Comparison of ENCODE assay signal across 33 cellular contexts in genomic region chr10:132243141-132243540, GRCh38.
"Had no signal": no experiment of that assay in that cellular context is flagged by ENCODE, and none has a peak within 500 bp of the region (broad histone marks: within the 10 kb centered on the region; RNA-seq: fewer than 3 reads in every experiment).

No MANE protein-coding gene starts in this region.

- H3K27ac ChIP-seq: adrenal gland, body of pancreas, cardiac muscle cell, colonic mucosa, WERI-Rb-1 had no signal

- H3K4me3 Mint-ChIP-seq: activated B cell treated with CpG ODN at 0.5 μM for 24 hours; activated CD4-positive, alpha-beta memory T cell treated with anti-CD3 and anti-CD28 coated beads for 36 hours; activated CD8-positive, alpha-beta memory T cell treated with anti-CD3 and anti-CD28 coated beads, Interleukin-2, amount 10 ng/mL, durations not matched to agents 7 days and 5 days; activated CD8-positive, alpha-beta T cell treated with anti-CD3 and anti-CD28 coated beads, Interleukin-2, amount 10 ng/mL, durations not matched to agents 7 days and 5 days; activated naive CD4-positive, alpha-beta T cell treated with anti-CD3 and anti-CD28 coated beads for 36 hours; activated naive CD4-positive, alpha-beta T cell treated with anti-CD3 and anti-CD28 coated beads, Interleukin-2, amount 50 U/mL, for 24 hours; activated naive CD8-positive, alpha-beta T cell treated with anti-CD3 and anti-CD28 coated beads for 36 hours; activated naive CD8-positive, alpha-beta T cell treated with anti-CD3 and anti-CD28 coated beads, Interleukin-2, amount 50 U/mL, for 24 hours; activated T-helper 1 cell treated with anti-CD3 and anti-CD28 coated beads, Interleukin-12 subunit alpha, Interleukin-12 subunit beta, Interleukin-2, Interleukin-4 antibody, amounts not matched to agents 30 ng/mL and 10 ng/mL and 1 ng/mL, durations not matched to agents 14 hours and 24 hours and 36 hours; endodermal cell; T-cell; T-helper 1 cell treated with Interleukin-12 subunit alpha and Interleukin-12 subunit beta and Interleukin-4 antibody, amounts not matched to agents 30 μg/mL and 1 μg/mL, for 36 hours had no signal

- H3K4me3 ChIP-seq: adrenal gland, body of pancreas, cardiac muscle cell, colonic mucosa had no signal

- H3K27ac Mint-ChIP-seq: activated B cell treated with CpG ODN at 0.5 μM for 24 hours; activated CD4-positive, alpha-beta memory T cell treated with anti-CD3 and anti-CD28 coated beads for 36 hours; activated CD8-positive, alpha-beta memory T cell treated with anti-CD3 and anti-CD28 coated beads, Interleukin-2, amount 10 ng/mL, durations not matched to agents 7 days and 5 days; activated CD8-positive, alpha-beta T cell treated with anti-CD3 and anti-CD28 coated beads, Interleukin-2, amount 10 ng/mL, durations not matched to agents 7 days and 5 days; activated naive CD4-positive, alpha-beta T cell treated with anti-CD3 and anti-CD28 coated beads for 36 hours; activated naive CD4-positive, alpha-beta T cell treated with anti-CD3 and anti-CD28 coated beads, Interleukin-2, amount 50 U/mL, for 24 hours; activated naive CD8-positive, alpha-beta T cell treated with anti-CD3 and anti-CD28 coated beads for 36 hours; activated naive CD8-positive, alpha-beta T cell treated with anti-CD3 and anti-CD28 coated beads, Interleukin-2, amount 50 U/mL, for 24 hours; activated T-helper 1 cell treated with anti-CD3 and anti-CD28 coated beads, Interleukin-12 subunit alpha, Interleukin-12 subunit beta, Interleukin-2, Interleukin-4 antibody, amounts not matched to agents 30 ng/mL and 10 ng/mL and 1 ng/mL, durations not matched to agents 14 hours and 24 hours and 36 hours; activated T-helper 2 cell treated with anti-CD3 and anti-CD28 coated beads, Interferon-gamma antibody, Interleukin-2, Interleukin-4, amounts not matched to agents 10 μg/mL and 5 μg/mL and 100 μg/mL, durations not matched to agents 14 hours and 24 hours and 36 hours; endodermal cell; T-cell; T-helper 1 cell treated with Interleukin-12 subunit alpha and Interleukin-12 subunit beta and Interleukin-4 antibody, amounts not matched to agents 30 μg/mL and 1 μg/mL, for 36 hours had no signal

- H3K27me3 Mint-ChIP-seq: activated B cell treated with CpG ODN at 0.5 μM for 24 hours; activated CD4-positive, alpha-beta memory T cell treated with anti-CD3 and anti-CD28 coated beads for 36 hours; activated CD8-positive, alpha-beta memory T cell treated with anti-CD3 and anti-CD28 coated beads, Interleukin-2, amount 10 ng/mL, durations not matched to agents 7 days and 5 days; activated naive CD4-positive, alpha-beta T cell treated with anti-CD3 and anti-CD28 coated beads, Interleukin-2, amount 50 U/mL, for 24 hours; activated naive CD8-positive, alpha-beta T cell treated with anti-CD3 and anti-CD28 coated beads for 36 hours; activated naive CD8-positive, alpha-beta T cell treated with anti-CD3 and anti-CD28 coated beads, Interleukin-2, amount 50 U/mL, for 24 hours; T-cell had no signal

- H3K36me3 Mint-ChIP-seq: activated CD4-positive, alpha-beta memory T cell treated with anti-CD3 and anti-CD28 coated beads for 36 hours; activated CD8-positive, alpha-beta memory T cell treated with anti-CD3 and anti-CD28 coated beads, Interleukin-2, amount 10 ng/mL, durations not matched to agents 7 days and 5 days; activated naive CD4-positive, alpha-beta T cell treated with anti-CD3 and anti-CD28 coated beads, Interleukin-2, amount 50 U/mL, for 24 hours; activated naive CD8-positive, alpha-beta T cell treated with anti-CD3 and anti-CD28 coated beads for 36 hours; T-cell had no signal

- H3K27me3 ChIP-seq: adrenal gland, body of pancreas, cardiac muscle cell, colonic mucosa had no signal

- H3K9me3 Mint-ChIP-seq: activated B cell treated with CpG ODN at 0.5 μM for 24 hours; activated CD4-positive, alpha-beta memory T cell treated with anti-CD3 and anti-CD28 coated beads for 36 hours; activated naive CD4-positive, alpha-beta T cell treated with anti-CD3 and anti-CD28 coated beads for 36 hours; activated naive CD4-positive, alpha-beta T cell treated with anti-CD3 and anti-CD28 coated beads, Interleukin-2, amount 50 U/mL, for 24 hours; activated naive CD8-positive, alpha-beta T cell treated with anti-CD3 and anti-CD28 coated beads for 36 hours; activated naive CD8-positive, alpha-beta T cell treated with anti-CD3 and anti-CD28 coated beads, Interleukin-2, amount 50 U/mL, for 24 hours; activated T-helper 1 cell treated with anti-CD3 and anti-CD28 coated beads, Interleukin-12 subunit alpha, Interleukin-12 subunit beta, Interleukin-2, Interleukin-4 antibody, amounts not matched to agents 30 ng/mL and 10 ng/mL and 1 ng/mL, durations not matched to agents 14 hours and 24 hours and 36 hours; activated T-helper 2 cell treated with anti-CD3 and anti-CD28 coated beads, Interferon-gamma antibody, Interleukin-2, Interleukin-4, amounts not matched to agents 10 μg/mL and 5 μg/mL and 100 μg/mL, durations not matched to agents 14 hours and 24 hours and 36 hours; endodermal cell; T-cell; T-helper 1 cell treated with Interleukin-12 subunit alpha and Interleukin-12 subunit beta and Interleukin-4 antibody, amounts not matched to agents 30 μg/mL and 1 μg/mL, for 36 hours had no signal

- H3K9me3 ChIP-seq: adrenal gland, body of pancreas, colonic mucosa had no signal

- H3K4me1 Mint-ChIP-seq: activated B cell treated with CpG ODN at 0.5 μM for 24 hours; activated CD8-positive, alpha-beta memory T cell treated with anti-CD3 and anti-CD28 coated beads, Interleukin-2, amount 10 ng/mL, durations not matched to agents 7 days and 5 days; activated naive CD4-positive, alpha-beta T cell treated with anti-CD3 and anti-CD28 coated beads, Interleukin-2, amount 50 U/mL, for 24 hours; activated naive CD8-positive, alpha-beta T cell treated with anti-CD3 and anti-CD28 coated beads for 36 hours; activated naive CD8-positive, alpha-beta T cell treated with anti-CD3 and anti-CD28 coated beads, Interleukin-2, amount 50 U/mL, for 24 hours; endodermal cell; T-cell had no signal

- DNase-seq: activated B cell treated with CpG ODN at 0.5 μM for 24 hours; activated CD4-positive, alpha-beta memory T cell treated with anti-CD3 and anti-CD28 coated beads for 36 hours; activated CD4-positive, alpha-beta T cell treated with anti-CD3 and anti-CD28 coated beads for 48 hours; activated CD8-positive, alpha-beta memory T cell treated with anti-CD3 and anti-CD28 coated beads, Interleukin-2, amount 10 ng/mL, durations not matched to agents 7 days and 5 days; activated CD8-positive, alpha-beta memory T cell treated with anti-CD3 and anti-CD28 coated beads, Interleukin-2, amount 50 U/mL, for 4 hours; activated CD8-positive, alpha-beta T cell treated with anti-CD3 and anti-CD28 coated beads, Interleukin-2, amount 10 ng/mL, durations not matched to agents 7 days and 5 days; activated effector memory CD4-positive, alpha-beta T cell treated with anti-CD3 and anti-CD28 coated beads, Interleukin-2, amount 50 U/mL, for 16 hours; activated naive CD4-positive, alpha-beta T cell treated with anti-CD3 and anti-CD28 coated beads for 36 hours; activated naive CD8-positive, alpha-beta T cell treated with anti-CD3 and anti-CD28 coated beads for 36 hours; activated naive CD8-positive, alpha-beta T cell treated with anti-CD3 and anti-CD28 coated beads, Interleukin-2, amount 50 U/mL, for 24 hours; activated T-cell treated with anti-CD3 and anti-CD28 coated beads, Interleukin-2, amount 50 U/mL, for 1 hour; activated T-cell treated with anti-CD3 and anti-CD28 coated beads, Interleukin-2, amount 50 U/mL, for 48 hours; adrenal gland; amygdala; aorta; body of pancreas; central memory CD4-positive, alpha-beta T cell; cerebellar nuclear complex; colonic mucosa; effector memory CD4-positive, alpha-beta T cell; endodermal cell; foreskin fibroblast; head of caudate nucleus; T-cell; T-helper 9 cell; WERI-Rb-1 had no signal

- ATAC-seq: activated CD4-positive, CD25-positive, alpha-beta regulatory T cell treated with anti-CD3 and anti-CD28 coated beads, Interleukin-2, amount 50 U/mL, for 24 hours; activated CD8-positive, alpha-beta memory T cell treated with anti-CD3 and anti-CD28 coated beads, Interleukin-2, amount 10 ng/mL, durations not matched to agents 7 days and 5 days; activated CD8-positive, alpha-beta T cell treated with anti-CD3 and anti-CD28 coated beads, Interleukin-2, amount 10 ng/mL, durations not matched to agents 7 days and 5 days; activated naive CD8-positive, alpha-beta T cell treated with anti-CD3 and anti-CD28 coated beads, Interleukin-2, amount 50 U/mL, for 24 hours; body of pancreas; esophagus mucosa; T-cell had no signal

- H3K36me3 ChIP-seq: adrenal gland, cardiac muscle cell, colonic mucosa, WERI-Rb-1 had no signal

- H3K4me1 ChIP-seq: adrenal gland, colonic mucosa had no signal
